ENCODE assay signal across 22 cellular contexts in genomic region chr12:48329199-48329939, GRCh38.
"Had no signal": no experiment of that assay in that cellular context is flagged by ENCODE, and none has a peak within 500 bp of the region (broad histone marks: within the 10 kb centered on the region; RNA-seq: fewer than 3 reads in every experiment).

No MANE protein-coding gene starts in this region.

- DNase-seq: KBM-7, MG63, NCI-H1092, NCI-H1105 treated with DMSO at 0.1 percent for 48 hours, NCI-H1417 treated with DMSO at 0.1 percent for 48 hours, NCI-H146, NCI-H1694 treated with DMSO at 0.1 percent for 48 hours, NCI-H2029, NCI-H2081 treated with DMSO at 0.1 percent for 48 hours, NCI-H2171, NCI-H226, NCI-H446, NCI-H510A, NCI-H524 treated with DMSO at 0.1 percent for 48 hours, NCI-H69, NCI-H774, Right ventricle myocardium superior, RPMI8226, SIG-M5 had no signal

- FAIRE-seq: RCC 7860 had no signal

- H3K9me3 ChIP-seq: MG63, SJSA1 had no signal

- H3K36me3 ChIP-seq: MG63, SJSA1 had no signal

- H3K4me1 ChIP-seq: SJSA1 had no signal

- H3K27me3 ChIP-seq: SJSA1 had no signal

- H3K4me3 ChIP-seq: MG63, SJSA1, SK-N-MC had no signal

- H3K27ac ChIP-seq: SJSA1, SK-N-MC had no signal
